ENCODE assay signal across 12 cellular contexts in genomic region chr12:180445-180844, GRCh38. TPM values are rescaled to one million over a fixed set of nuclear protein-coding genes. Genes with fewer than 3 reads are reported as not detected.
DNase-seq lines count a peak whose midpoint lies in the region; ATAC-seq, FAIRE-seq and TF ChIP-seq lines count a peak whose summit lies in the region.
"Had no signal": no experiment of that assay in that cellular context is flagged by ENCODE, and none has a peak within 500 bp of the region (broad histone marks: within the 10 kb centered on the region; RNA-seq: fewer than 3 reads in every experiment).

No MANE protein-coding gene starts in this region.

- no peak overlapping the region for H3K9ac ChIP-seq in astrocyte (ENCODE audit: low read length)

- H3K79me2 ChIP-seq in astrocyte (ENCODE audit: insufficient read depth, low read length) (no peaks in the 10 kb centered on the region), OCI-LY7 (ENCODE audit: insufficient read depth, low read depth, low read length) (no peaks in the 10 kb centered on the region)

- no peaks in the 10 kb centered on the region for H4K20me1 ChIP-seq in astrocyte (ENCODE audit: insufficient read depth, low read length)
- no peaks in the 10 kb centered on the region for H4K20me1 ChIP-seq in OCI-LY7 (ENCODE audit: insufficient read depth, low read length)

- H3K27me3 ChIP-seq in astrocyte (ENCODE audit: insufficient read depth, low read length) = no peaks in the 10 kb centered on the region
- H3K27me3 ChIP-seq in left lung = peaks cover 0 to 7% of the 10 kb centered on the region in 2 donors
- H3K27me3 ChIP-seq: MG63 had no signal

- FAIRE-seq in astrocyte (lab: Jason Lieb, UNC) = no peak

- intact Hi-C loops in Right ventricle myocardium inferior (cut with DNase I) = no loop called here
- intact Hi-C loops in cardiac septum (cut with DNase I) = no loop called here
- intact Hi-C loops in left lung (cut with DNase I) = no loop called here
- intact Hi-C loops in OCI-LY7 (cut with micrococcal nuclease; ENCODE audit: unreplicated experiment) = no loop called here

- peaks cover 3% of the 10 kb centered on the region for H3K9me3 Mint-ChIP-seq in astrocyte (ENCODE audit: unreplicated experiment)
- H3K9me3 Mint-ChIP-seq: activated T-helper 2 cell treated with anti-CD3 and anti-CD28 coated beads, Interferon-gamma antibody, Interleukin-2, Interleukin-4, amounts not matched to agents 10 μg/mL and 5 μg/mL and 100 μg/mL, durations not matched to agents 14 hours and 24 hours and 36 hours had no signal

- peak; percentile 43 for ATAC-seq in Right ventricle myocardium inferior
- ATAC-seq in left lung = peak; percentile 78
- no peak for ATAC-seq in GM21619 (IDR thresholded peaks at IDR 0.05; ENCODE audit: unreplicated experiment)

- no peak overlapping the region for H3K4me3 Mint-ChIP-seq in astrocyte (ENCODE audit: unreplicated experiment)

- POLR2A ChIA-PET in OCI-LY7 (lab: Charles Lee) = no interaction called here

- no peaks in the 10 kb centered on the region for H3K36me3 ChIP-seq in astrocyte (ENCODE audit: insufficient read depth, low read length)
- no peaks in the 10 kb centered on the region for H3K36me3 ChIP-seq in left lung
- H3K36me3 ChIP-seq in OCI-LY7 (ENCODE audit: insufficient read depth, low read length) = no peaks in the 10 kb centered on the region
- H3K36me3 ChIP-seq: MG63 had no signal

- no peak for TF ChIP-seq CTCF in astrocyte (IDR thresholded peaks at IDR 0.05; ENCODE audit: insufficient read depth, low read depth, low read length)
- no peak for TF ChIP-seq CTCF in left lung (IDR thresholded peaks at IDR 0.05)
- no peak for TF ChIP-seq CTCF in OCI-LY7 (conservative IDR thresholded peaks at IDR 0.05; ENCODE audit: low read length)

- H3K4me2 ChIP-seq in astrocyte (ENCODE audit: low read length) = no peak overlapping the region
- no peak overlapping the region for H3K4me2 ChIP-seq in OCI-LY7 (ENCODE audit: low read length)

- no peaks in the 10 kb centered on the region for H3K9me3 ChIP-seq in astrocyte (ENCODE audit: insufficient read depth, low read depth, low read length)
- no peaks in the 10 kb centered on the region for H3K9me3 ChIP-seq in left lung
- no peaks in the 10 kb centered on the region for H3K9me3 ChIP-seq in OCI-LY7 (ENCODE audit: low read length)
- H3K9me3 ChIP-seq: MG63 had no signal

- H2AFZ ChIP-seq in astrocyte (ENCODE audit: low read depth, low read length) = peak overlapping the region; percentile 26
- no peak overlapping the region for H2AFZ ChIP-seq in OCI-LY7 (ENCODE audit: low read length)

- H3K27me3 Mint-ChIP-seq in astrocyte (ENCODE audit: low read depth, unreplicated experiment) = no peaks in the 10 kb centered on the region

- CTCF ChIA-PET in OCI-LY7 (lab: Charles Lee; ENCODE audit: unreplicated experiment) = no interaction called here

- no TSS peak for BruUV-seq in OCI-LY7 (replicated peaks; lab: Mats Ljungman, UMichigan)

- H3K27ac ChIP-seq in astrocyte (ENCODE audit: low read depth, low read length) = no peak overlapping the region
- no peak overlapping the region for H3K27ac ChIP-seq in left lung
- no peak overlapping the region for H3K27ac ChIP-seq in OCI-LY7 (ENCODE audit: low read depth, low read length, poor library complexity, severe bottlenecking)
- H3K27ac ChIP-seq: epithelial cell of prostate, SK-N-MC had no signal

- H3K9me2 ChIP-seq in OCI-LY7 (ENCODE audit: insufficient read depth, low read length) = no peaks in the 10 kb centered on the region

- peak overlapping the region; percentile 26 for H3K27ac Mint-ChIP-seq in astrocyte (ENCODE audit: unreplicated experiment)
- H3K27ac Mint-ChIP-seq: activated T-helper 2 cell treated with anti-CD3 and anti-CD28 coated beads, Interferon-gamma antibody, Interleukin-2, Interleukin-4, amounts not matched to agents 10 μg/mL and 5 μg/mL and 100 μg/mL, durations not matched to agents 14 hours and 24 hours and 36 hours had no signal

- DNase-seq in Right ventricle myocardium inferior (ENCODE audit: missing footprints) (peak; percentile 67), cardiac septum (ENCODE audit: low spot score) (no peak), astrocyte (ENCODE audit: low read depth) (peak; percentile 8), left lung (peak; percentile 68 to 77), OCI-LY7 (ENCODE audit: low spot score) (no peak), retina (no peak)
- no peak for DNase-seq in stimulated activated CD4-positive, alpha-beta T cell treated with anti-CD3 and anti-CD28 coated beads, Interleukin-4, amount 100 ng/mL, for 1 hour
- DNase-seq: MG63 had no signal

- peaks cover 53% of the 10 kb centered on the region for H3K4me1 Mint-ChIP-seq in astrocyte (ENCODE audit: low read depth, unreplicated experiment)

- H3K36me3 Mint-ChIP-seq in astrocyte (ENCODE audit: low read depth, unreplicated experiment) = no peaks in the 10 kb centered on the region

- H3K4me1 ChIP-seq in astrocyte (ENCODE audit: insufficient read depth, low read length) = peaks cover 43% of the 10 kb centered on the region
- peaks cover 0 to 6% of the 10 kb centered on the region in 2 donors for H3K4me1 ChIP-seq in left lung
- no peaks in the 10 kb centered on the region for H3K4me1 ChIP-seq in OCI-LY7 (ENCODE audit: insufficient read depth, low read length, poor library complexity, severe bottlenecking)

- H3K4me3 ChIP-seq in astrocyte (ENCODE audit: insufficient read depth, low read depth, low read length) (no peak overlapping the region), left lung (peak overlapping the region in 1 of 2 donors; percentile 1), OCI-LY7 (ENCODE audit: low read depth, low read length, poor library complexity, severe bottlenecking) (no peak overlapping the region)
- H3K4me3 ChIP-seq: MG63, SK-N-MC had no signal

RNA-seq across cellular contexts. Expression of gene SLC6A12, which starts 33.5 kb away (rescaled TPM):
- total RNA-seq in Right ventricle myocardium inferior (0.68 TPM), cardiac septum (2.7 TPM), astrocyte (2.6 and 3.0 TPM in 2 replicates), left lung (1 to 10 TPM; 3.4 to 4.7 TPM), OCI-LY7 (2022) (not detected in 2 replicates)
- total RNA-seq in OCI-LY7 (2014; rRNA removed; shearing (Covaris generic)) = not detected in 2 replicates

Comparison
In these comparisons a context has a peak if more than half of its experiments do, and no peak if none do; other contexts are left out.
1. DNase-seq: peak in Right ventricle myocardium inferior (single experiment), astrocyte (single experiment) and left lung (2 of 2); none in cardiac septum (single experiment), OCI-LY7 (single experiment), stimulated activated CD4-positive, alpha-beta T cell treated with anti-CD3 and anti-CD28 coated beads, Interleukin-4, amount 100 ng/mL, for 1 hour (single experiment) and retina (single experiment).